8 cellular contexts compared by ENCODE assay signal in genomic region chr5:134554319-134555222, GRCh38. TPM values are rescaled to one million over a fixed set of nuclear protein-coding genes. Genes with fewer than 3 reads are reported as not detected.
DNase-seq lines count a peak whose midpoint lies in the region; ATAC-seq and TF ChIP-seq lines count a peak whose summit lies in the region.

No MANE protein-coding gene starts in this region.

- no peak overlapping the region for H2BK12ac ChIP-seq in trophoblast cell (ENCODE audit: low read length)

- H2BK5ac ChIP-seq in trophoblast cell (ENCODE audit: low read depth, low read length, poor library complexity): no peak overlapping the region

- peak overlapping the region; percentile 90 for H3K27ac Mint-ChIP-seq in activated CD4-positive, alpha-beta memory T cell treated with anti-CD3 and anti-CD28 coated beads, Interleukin-2, amount 10 ng/mL, durations not matched to agents 7 days and 5 days

- peaks cover 44% of the 10 kb centered on the region for H3K4me1 Mint-ChIP-seq in activated CD4-positive, alpha-beta memory T cell treated with anti-CD3 and anti-CD28 coated beads, Interleukin-2, amount 10 ng/mL, durations not matched to agents 7 days and 5 days

- CTCF ChIA-PET in activated CD4-positive, alpha-beta memory T cell treated with anti-CD3 and anti-CD28 coated beads, Interleukin-2, amount 10 ng/mL, durations not matched to agents 7 days and 5 days (lab: Charles Lee): interaction anchor here (0.6 to 2.3 kb wide), 7 partner anchors 9 to 143 kb away, joined by 3 to 14 read pairs (median 4); partner anchors contain the start of gene CDKN2AIPNL

- H3K27ac ChIP-seq in fibroblast of lung (ENCODE audit: insufficient read depth, low read length) (peak overlapping the region; percentile 68), trophoblast cell (ENCODE audit: low read depth, low read length) (no peak overlapping the region)

- no peak for TF ChIP-seq CTCF in fibroblast of lung (conservative IDR thresholded peaks at IDR 0.05 in 1 of 2, IDR thresholded peaks at IDR 0.05 in 1 of 2; ENCODE audit: low read depth in 1 of 2, low read length in 2 of 2)

- no peaks in the 10 kb centered on the region for H3K79me1 ChIP-seq in trophoblast cell (ENCODE audit: low read length)

- H4K20me1 ChIP-seq in fibroblast of lung (ENCODE audit: control insufficient read depth, extremely low read depth, insufficient read depth, low read length): no peaks in the 10 kb centered on the region

- peak; percentile 50 for DNase-seq in Ammon's horn (ENCODE audit: low spot score)
- peak; percentile 93 for DNase-seq in HS-5 (ENCODE audit: low read depth)
- DNase-seq in activated CD4-positive, alpha-beta memory T cell treated with anti-CD3 and anti-CD28 coated beads, Interleukin-2, amount 10 ng/mL, durations not matched to agents 7 days and 5 days: peak; percentile 40
- peak; percentile 72 to 86 for DNase-seq in fibroblast of lung (ENCODE audit: low read depth in 2 of 2)
- DNase-seq in trophoblast cell: peak; percentile 37 to 64
- no peak for DNase-seq in HuH-7.5 (ENCODE audit: low spot score)
- no peak for DNase-seq in SKM-1 treated with dmso at 0.1 percent for 144 hours (lab: John Stamatoyannopoulos, UW; ENCODE audit: unreplicated experiment)

- H3K4me1 ChIP-seq in fibroblast of lung (ENCODE audit: control insufficient read depth, extremely low read depth, insufficient read depth, low read length): peaks cover 62% of the 10 kb centered on the region
- no peaks in the 10 kb centered on the region for H3K4me1 ChIP-seq in trophoblast cell (ENCODE audit: control insufficient read depth in 1 of 2, insufficient read depth in 2 of 2, low read length in 2 of 2)

- H3K4me3 ChIP-seq in fibroblast of lung (replicated peaks in 1 of 4; ENCODE audit: control extremely low read depth in 1 of 4, insufficient read depth in 1 of 4, low read depth in 3 of 4, low read length in 4 of 4) (no peak overlapping the region), trophoblast cell (ENCODE audit: low read depth, low read length) (no peak overlapping the region)

- H3K79me2 ChIP-seq in fibroblast of lung (ENCODE audit: control insufficient read depth, insufficient read depth, low read length) (peaks cover 15% of the 10 kb centered on the region), trophoblast cell (ENCODE audit: control insufficient read depth, insufficient read depth, low read length, poor library complexity) (no peaks in the 10 kb centered on the region)

- H3K14ac ChIP-seq in trophoblast cell (ENCODE audit: low read length): no peak overlapping the region

- no peak overlapping the region for H2BK120ac ChIP-seq in trophoblast cell (ENCODE audit: insufficient read depth, low read length, poor library complexity)

- H2AFZ ChIP-seq in fibroblast of lung (ENCODE audit: low read length): no peak overlapping the region
- no peak overlapping the region for H2AFZ ChIP-seq in trophoblast cell (ENCODE audit: insufficient read depth, low read length, poor library complexity)

- H3K27me3 ChIP-seq in fibroblast of lung (ENCODE audit: control insufficient read depth, insufficient read depth, low read length): no peaks in the 10 kb centered on the region
- H3K27me3 ChIP-seq in trophoblast cell (ENCODE audit: insufficient read depth, low read length): no peaks in the 10 kb centered on the region

- no peak overlapping the region for H4K8ac ChIP-seq in trophoblast cell (ENCODE audit: low read depth, low read length)

- no CpG with 5 or more reads among the region's 15 CpGs for WGBS in trophoblast cell (ENCODE audit: extremely low coverage, insufficient coverage, insufficient read length)

- H3K9ac ChIP-seq in fibroblast of lung (ENCODE audit: insufficient read depth, low read length) (peak overlapping the region; percentile 20), trophoblast cell (ENCODE audit: low read length) (no peak overlapping the region)

- no peak overlapping the region for H3K18ac ChIP-seq in trophoblast cell (ENCODE audit: low read length)

- H4K91ac ChIP-seq in trophoblast cell (ENCODE audit: low read depth, low read length): no peak overlapping the region

- no peak overlapping the region for H2AK5ac ChIP-seq in trophoblast cell (ENCODE audit: low read length)

- H3K4me3 Mint-ChIP-seq in activated CD4-positive, alpha-beta memory T cell treated with anti-CD3 and anti-CD28 coated beads, Interleukin-2, amount 10 ng/mL, durations not matched to agents 7 days and 5 days: peak overlapping the region; percentile 43

- H3K27me3 Mint-ChIP-seq in activated CD4-positive, alpha-beta memory T cell treated with anti-CD3 and anti-CD28 coated beads, Interleukin-2, amount 10 ng/mL, durations not matched to agents 7 days and 5 days: no peaks in the 10 kb centered on the region

- peaks cover 42% of the 10 kb centered on the region for H3K36me3 Mint-ChIP-seq in activated CD4-positive, alpha-beta memory T cell treated with anti-CD3 and anti-CD28 coated beads, Interleukin-2, amount 10 ng/mL, durations not matched to agents 7 days and 5 days (ENCODE audit: low read depth)

- H3K4me2 ChIP-seq in fibroblast of lung (ENCODE audit: extremely low read depth, insufficient read depth, low read length): peak overlapping the region; percentile 11
- H3K4me2 ChIP-seq in trophoblast cell (ENCODE audit: low read length): no peak overlapping the region

- H3K36me3 ChIP-seq in fibroblast of lung (ENCODE audit: control insufficient read depth, insufficient read depth, low read length) (peaks cover 4% of the 10 kb centered on the region), trophoblast cell (ENCODE audit: control insufficient read depth in 1 of 2, insufficient read depth in 2 of 2, low read length in 2 of 2) (peaks cover 0 to 8% of the 10 kb centered on the region in 2 experiments)

- no peak overlapping the region for H4K12ac ChIP-seq in trophoblast cell (ENCODE audit: low read depth, low read length)

- POLR2A ChIA-PET in activated CD4-positive, alpha-beta memory T cell treated with anti-CD3 and anti-CD28 coated beads, Interleukin-2, amount 10 ng/mL, durations not matched to agents 7 days and 5 days (lab: Charles Lee): interaction anchor here (0.6 to 3.4 kb wide), 14 partner anchors 7 to 378 kb away, joined by 3 to 32 read pairs (median 4); partner anchors contain the start of genes JADE2 and UBE2B

- H3K4ac ChIP-seq in trophoblast cell (ENCODE audit: low read depth, low read length): no peak overlapping the region

- no peaks in the 10 kb centered on the region for H3K9me3 ChIP-seq in fibroblast of lung (ENCODE audit: control insufficient read depth, insufficient read depth, low read depth, low read length)
- H3K9me3 ChIP-seq in trophoblast cell (ENCODE audit: insufficient read depth, low read depth, low read length): peaks cover 6% of the 10 kb centered on the region

- peak; percentile 58 for ATAC-seq in GM19372 (IDR thresholded peaks at IDR 0.05; ENCODE audit: low read depth, unreplicated experiment)

- no peaks in the 10 kb centered on the region for H3K9me3 Mint-ChIP-seq in activated CD4-positive, alpha-beta memory T cell treated with anti-CD3 and anti-CD28 coated beads, Interleukin-2, amount 10 ng/mL, durations not matched to agents 7 days and 5 days

- no peak overlapping the region for H3K23ac ChIP-seq in trophoblast cell (ENCODE audit: low read length)

RNA-seq across cellular contexts. Expression of gene JADE2, which starts 29.1 kb away (rescaled TPM):
- total RNA-seq in activated CD4-positive, alpha-beta memory T cell treated with anti-CD3 and anti-CD28 coated beads, Interleukin-2, amount 10 ng/mL, durations not matched to agents 7 days and 5 days: 10 to 100 TPM; 72.7 to 73.5 TPM
- 23.6 and 45.9 TPM in 2 replicates for total RNA-seq in fibroblast of lung
- polyA plus RNA-seq in fibroblast of lung: 10.0 and 20.2 TPM in 2 replicates
- 11.7 and 22.0 TPM in 2 replicates for polyA plus RNA-seq in fibroblast of lung (2012)
- 24.2 and 55.5 TPM in 2 replicates for polyA minus RNA-seq in fibroblast of lung (ENCODE audit: low replicate concordance)
- polyA plus RNA-seq in trophoblast cell (2013): 3.8 TPM in 2 replicates

Comparison
In these comparisons a context has a peak if more than half of its experiments do, and no peak if none do; other contexts are left out.
1. DNase-seq: peak in Ammon's horn (single experiment), HS-5 (single experiment), activated CD4-positive, alpha-beta memory T cell treated with anti-CD3 and anti-CD28 coated beads, Interleukin-2, amount 10 ng/mL, durations not matched to agents 7 days and 5 days (single experiment), fibroblast of lung (2 of 2) and trophoblast cell (2 of 2); none in HuH-7.5 (single experiment) and SKM-1 treated with dmso at 0.1 percent for 144 hours (single experiment).